13 cellular contexts compared by ENCODE assay signal in the genomic region with DNA sequence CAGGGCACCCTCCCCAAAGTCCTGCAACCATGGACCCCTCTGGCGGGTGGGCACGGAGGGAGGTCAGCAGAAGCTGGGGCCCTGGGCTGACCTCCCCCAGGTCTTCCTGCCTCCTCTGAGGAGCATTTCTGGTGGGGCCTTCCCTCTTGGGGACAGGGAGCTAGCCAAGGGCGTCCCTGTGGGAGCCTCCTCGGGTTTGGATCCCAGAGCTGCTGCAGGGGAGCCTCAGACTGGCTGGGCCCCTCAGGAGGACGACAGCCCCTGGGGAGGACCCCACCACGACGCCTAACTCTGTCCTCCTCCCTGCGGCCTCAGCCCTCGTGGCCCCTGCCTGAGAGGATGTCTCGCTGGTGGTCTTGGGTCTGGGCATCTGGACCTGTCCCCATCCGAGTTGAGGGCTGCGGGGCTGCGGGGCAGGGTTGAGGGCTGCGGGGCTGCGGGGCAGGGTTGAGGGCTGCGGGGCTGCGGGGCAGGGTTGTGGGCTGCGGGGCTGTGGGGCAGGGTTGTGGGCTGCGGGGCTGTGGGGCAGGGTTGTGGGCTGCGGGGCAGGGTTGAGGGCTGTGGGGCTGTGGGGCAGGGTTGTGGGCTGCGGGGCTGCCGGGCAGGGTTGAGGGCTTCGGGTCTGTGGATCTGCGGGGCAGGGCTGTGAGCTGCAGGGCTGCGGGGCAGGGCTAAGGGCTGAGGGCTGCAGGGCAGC. TPM values are rescaled to one million over a fixed set of nuclear protein-coding genes. Genes with fewer than 3 reads are reported as not detected.
A peak's percentile ranks its signal among the peaks of the same experiment; 100 is the strongest.
DNase-seq lines count a peak whose midpoint lies in the region; TF ChIP-seq lines count a peak whose summit lies in the region.
"Had no signal": no experiment of that assay in that cellular context is flagged by ENCODE, and none has a peak within 500 bp of the region (broad histone marks: within the 10 kb centered on the region; RNA-seq: fewer than 3 reads in every experiment).

No MANE protein-coding gene starts in this region.

- no peak overlapping the region for H2BK5ac ChIP-seq in neuronal stem cell (ENCODE audit: low read length)

- peak overlapping the region; percentile 57 for H3K18ac ChIP-seq in neuronal stem cell (ENCODE audit: low read length)

- H3K4me1 ChIP-seq in neuronal stem cell (ENCODE audit: control insufficient read depth in 2 of 2, insufficient read depth in 1 of 2, low read depth in 1 of 2, low read length in 2 of 2): peaks cover 0 to 10% of the 10 kb centered on the region in 2 donors

- H3K9ac ChIP-seq in neuronal stem cell (ENCODE audit: low read depth, low read length, poor library complexity): no peak overlapping the region

- peak overlapping the region; percentile 63 for H2AK5ac ChIP-seq in neuronal stem cell (ENCODE audit: low read depth, low read length)

- H3K4me2 ChIP-seq in neuronal stem cell (ENCODE audit: insufficient read depth, low read length, poor library complexity, severe bottlenecking): no peak overlapping the region

- H3K4me3 ChIP-seq in H7 (ENCODE audit: insufficient read depth, low read depth, low read length) (no peak overlapping the region), WERI-Rb-1 (ENCODE audit: low read depth, low read length) (no peak overlapping the region), neuronal stem cell (ENCODE audit: low read length in 2 of 2) (no peak overlapping the region)
- H3K4me3 ChIP-seq: GM23338 had no signal

- H3K36me3 ChIP-seq in H7 (replicated peaks; ENCODE audit: control insufficient read depth, insufficient read depth, low read length) (no peaks in the 10 kb centered on the region), WERI-Rb-1 (peaks cover 8% of the 10 kb centered on the region; the same call in 1 of the 2 replicates), neuronal stem cell (replicated peaks in 1 of 2; ENCODE audit: control insufficient read depth in 2 of 2, insufficient read depth in 2 of 2, low read length in 2 of 2) (no peaks in the 10 kb centered on the region)

- no peak overlapping the region for H3K4ac ChIP-seq in neuronal stem cell (ENCODE audit: low read length)

- WGBS in neuronal stem cell (ENCODE audit: extremely low coverage in 2 of 2, insufficient read length in 2 of 2, insufficient replicate concordance in 1 of 2), 2 donors: no CpG with 5 or more reads among the region's 25 CpGs

- no peak overlapping the region for H2BK15ac ChIP-seq in neuronal stem cell (ENCODE audit: low read length)

- H3K27ac ChIP-seq in WERI-Rb-1 (peak overlapping the region; percentile 99), neuronal stem cell (replicated peaks; ENCODE audit: low read length) (no peak overlapping the region)

- no peak overlapping the region for H2BK12ac ChIP-seq in neuronal stem cell (ENCODE audit: low read length)

- no peak overlapping the region for H4K8ac ChIP-seq in neuronal stem cell (ENCODE audit: low read depth, low read length)

- H3K27me3 ChIP-seq in H7 (ENCODE audit: control insufficient read depth, insufficient read depth, low read length) (no peaks in the 10 kb centered on the region), WERI-Rb-1 (ENCODE audit: insufficient read depth, low read depth, severe bottlenecking) (no peaks in the 10 kb centered on the region), neuronal stem cell (ENCODE audit: control insufficient read depth in 3 of 3, insufficient read depth in 3 of 3, low read depth in 1 of 3, low read length in 3 of 3) (no peaks in the 10 kb centered on the region)

- H3K23ac ChIP-seq in neuronal stem cell (ENCODE audit: low read depth, low read length, poor library complexity): no peak overlapping the region

- DNase-seq in H7 (peak; percentile 67), WERI-Rb-1 (no peak), neuronal stem cell (ENCODE audit: low spot score) (no peak), NCI-H748 treated with DMSO at 0.1 percent for 48 hours (lab: John Stamatoyannopoulos, UW) (no peak), NCI-H510A treated with DMSO at 0.1 percent for 48 hours (lab: John Stamatoyannopoulos, UW) (no peak), NCI-H1092 treated with DMSO at 0.1 percent for 48 hours (lab: John Stamatoyannopoulos, UW) (no peak)
- DNase-seq: CD4-positive, alpha-beta T cell; CD8-positive, alpha-beta memory T cell; DMS53; DMS79 treated with DMSO at 0.1 percent for 48 hours; GF-D8; HCEC 1CT had no signal

- TF ChIP-seq CTCF in WERI-Rb-1 (IDR thresholded peaks at IDR 0.05; ENCODE audit: low read depth, low read length): no peak

- peaks cover 16% of the 10 kb centered on the region for H3K9me3 ChIP-seq in WERI-Rb-1 (ENCODE audit: severe bottlenecking)
- peaks cover 13 to 18% of the 10 kb centered on the region in 2 donors for H3K9me3 ChIP-seq in neuronal stem cell (replicated peaks in 1 of 2; ENCODE audit: control insufficient read depth in 2 of 2, insufficient read depth in 1 of 2, low read depth in 1 of 2, low read length in 2 of 2)

- peaks cover 10% of the 10 kb centered on the region for H3K79me1 ChIP-seq in neuronal stem cell (ENCODE audit: low read depth, low read length)

- no peak overlapping the region for H4K91ac ChIP-seq in neuronal stem cell (ENCODE audit: low read depth, low read length, poor library complexity)

- no peak overlapping the region for H2AFZ ChIP-seq in neuronal stem cell (ENCODE audit: low read length)
- H2AFZ ChIP-seq: GM23338 had no signal

- H2BK120ac ChIP-seq in neuronal stem cell (ENCODE audit: low read depth, low read length): no peak overlapping the region

- peak overlapping the region; percentile 38 for H3K14ac ChIP-seq in neuronal stem cell (ENCODE audit: low read length)

RNA-seq across cellular contexts. Expression of a gene that starts 37.4 kb away (rescaled TPM):
- 17.5 and 26.6 TPM in 2 replicates for total RNA-seq in H7 (2014; rRNA removed; shearing (Covaris generic))
- 61.7 TPM for polyA plus RNA-seq in neuronal stem cell (2013, experiment 1 of 2)
- polyA plus RNA-seq in neuronal stem cell (2013, experiment 2 of 2): 70.1 TPM
